In the genomic region with DNA sequence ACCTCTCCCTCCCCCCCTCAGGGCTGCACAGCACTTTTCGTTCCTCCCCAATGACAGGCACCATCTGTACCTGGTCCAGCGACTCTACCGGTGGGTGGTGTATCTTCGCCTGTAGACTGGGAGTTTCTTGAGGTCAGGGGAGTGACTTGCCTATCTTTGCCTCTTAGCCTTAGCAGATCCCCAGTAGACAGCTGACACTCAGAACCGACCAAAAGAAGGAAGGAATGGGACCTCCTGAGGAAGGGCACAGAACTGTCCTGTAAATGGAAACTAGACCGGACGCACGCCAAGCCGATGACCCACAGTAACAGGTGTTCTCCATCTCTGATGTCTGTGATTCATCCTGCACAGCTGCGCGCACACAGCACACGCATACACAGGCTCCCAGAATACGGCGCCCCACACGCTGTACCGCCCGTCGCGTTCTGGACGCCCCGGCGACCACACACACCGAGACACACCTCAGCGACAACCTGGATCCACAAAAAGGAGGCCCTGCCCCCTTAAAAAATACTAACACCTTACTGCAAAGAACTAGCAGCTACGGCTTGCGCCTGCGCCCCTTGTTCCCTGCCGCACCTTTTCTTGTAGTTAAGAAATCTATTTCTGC, we compare ENCODE assay signal across 8 cellular contexts. TPM values are rescaled to one million over a fixed set of nuclear protein-coding genes. Genes with fewer than 3 reads are reported as not detected.
DNase-seq lines count a peak whose midpoint lies in the region; ATAC-seq, FAIRE-seq and TF ChIP-seq lines count a peak whose summit lies in the region.

No MANE protein-coding gene starts in this region.

- no peaks in the 10 kb centered on the region for H3K9me2 ChIP-seq in SK-N-SH

- RAD21 ChIA-PET in GM12878 (lab: Charles Lee; ENCODE audit: unreplicated experiment): interaction anchor here (1.1 to 7.7 kb wide), 8 partner anchors 14 to 266 kb away, joined by 3 to 71 read pairs (median 14); a partner anchor contains a TSS

- 1% methylated on average over 27 of the region's 28 CpGs for WGBS in SK-N-SH (ENCODE audit: low lambda C conversion rate)
- 2% methylated on average over 28 of the region's 28 CpGs for WGBS in GM12878 (ENCODE audit: insufficient coverage, insufficient replicate concordance, low lambda C conversion rate, missing lambda C conversion rate)
- WGBS in smooth muscle cell (ENCODE audit: low lambda C conversion rate): under 1% methylated on average over 28 of the region's 28 CpGs

- H3K27ac Mint-ChIP-seq in immature natural killer cell: peak overlapping the region; percentile 2 to 85 (median 64)

- H3K4me1 ChIP-seq in SK-N-SH (ENCODE audit: control insufficient read depth in 1 of 2, insufficient read depth in 2 of 2, low read depth in 1 of 2, low read length in 1 of 2) (peaks cover 0 to 15% of the 10 kb centered on the region in 2 experiments; a peak in 1 of 4 replicates), GM12878 (ENCODE audit: control insufficient read depth, insufficient read depth, low read length) (no peaks in the 10 kb centered on the region), smooth muscle cell (ENCODE audit: low read depth) (peaks cover 7% of the 10 kb centered on the region)

- TF ChIP-seq CTCF in SK-N-SH (IDR thresholded peaks at IDR 0.05) (no peak), GM12878 (IDR thresholded peaks at IDR 0.05 in 2 of 3, conservative IDR thresholded peaks at IDR 0.05 in 1 of 3; ENCODE audit: control insufficient read depth in 2 of 3, extremely low read depth in 1 of 3, insufficient read depth in 1 of 3, low read depth in 3 of 3, low read length in 3 of 3) (peak in 2 of 3 experiments; percentile 10 to 14; a peak in 2 of 6 replicates), smooth muscle cell (IDR thresholded peaks at IDR 0.05; ENCODE audit: borderline replicate concordance, insufficient read depth, poor library complexity, severe bottlenecking) (no peak)

- H4K20me1 ChIP-seq in SK-N-SH (ENCODE audit: insufficient read depth): no peaks in the 10 kb centered on the region
- H4K20me1 ChIP-seq in GM12878 (ENCODE audit: control insufficient read depth, insufficient read depth): no peaks in the 10 kb centered on the region
- H4K20me1 ChIP-seq in smooth muscle cell (ENCODE audit: low read depth): no peaks in the 10 kb centered on the region

- peaks cover 32 to 40% of the 10 kb centered on the region in 2 donors for H3K4me1 Mint-ChIP-seq in immature natural killer cell

- H2AFZ ChIP-seq in SK-N-SH (ENCODE audit: low read depth) (peak overlapping the region; percentile 83; the same call in 1 of the 2 replicates), GM12878 (ENCODE audit: control insufficient read depth, low read depth, low read length) (peak overlapping the region; percentile 76), smooth muscle cell (ENCODE audit: low read depth) (peak overlapping the region; percentile 82)

- H3K27ac ChIP-seq in SK-N-SH (ENCODE audit: low read depth in 2 of 2, low read length in 1 of 2) (no peak overlapping the region), GM12878 (ENCODE audit: control insufficient read depth, insufficient read depth) (peak overlapping the region; percentile 88), smooth muscle cell (ENCODE audit: low read depth) (no peak overlapping the region)

- H3K4me3 ChIP-seq in SK-N-SH (ENCODE audit: low read depth in 2 of 2, low read length in 1 of 2) (peak overlapping the region; percentile 64 to 71), GM12878 (peak overlapping the region; percentile 90), smooth muscle cell (peak overlapping the region; percentile 75)

- SMC1A ChIA-PET in GM12878 (lab: Charles Lee; ENCODE audit: uncharacterized antibody, unreplicated experiment): interaction anchor here (0.8 to 9.7 kb wide), 5 partner anchors 9 to 70 kb away, joined by 4 to 254 read pairs (median 6); no protein-coding TSS in a partner anchor

- no peak for TF ChIP-seq RAD21 in SK-N-SH (IDR thresholded peaks at IDR 0.05; ENCODE audit: low read length)
- TF ChIP-seq RAD21 in GM12878 (IDR thresholded peaks at IDR 0.05; ENCODE audit: insufficient read depth, low read depth, low read length): no peak

- H3F3A ChIP-seq in SK-N-SH (replicated peaks; ENCODE audit: insufficient read depth) (no peaks in the 10 kb centered on the region), smooth muscle cell (ENCODE audit: low read depth) (no peaks in the 10 kb centered on the region)

- ATAC-seq in GM21360 (IDR thresholded peaks at IDR 0.05; ENCODE audit: unreplicated experiment): peak; percentile 51
- ATAC-seq in GM12878: peak; percentile 77

- peak overlapping the region; percentile 81 for H3K4me2 ChIP-seq in SK-N-SH
- H3K4me2 ChIP-seq in GM12878 (ENCODE audit: control insufficient read depth, insufficient read depth): peak overlapping the region; percentile 88
- peak overlapping the region; percentile 100 for H3K4me2 ChIP-seq in smooth muscle cell

- H3K36me3 ChIP-seq in SK-N-SH (replicated peaks in 1 of 2; ENCODE audit: control insufficient read depth in 1 of 2, insufficient read depth in 2 of 2, low read length in 1 of 2): no peaks in the 10 kb centered on the region
- H3K36me3 ChIP-seq in GM12878 (ENCODE audit: control insufficient read depth in 2 of 2, insufficient read depth in 2 of 2, low read length in 1 of 2): no peaks in the 10 kb centered on the region
- H3K36me3 ChIP-seq in smooth muscle cell (ENCODE audit: low read depth): no peaks in the 10 kb centered on the region

- H3K9ac ChIP-seq in SK-N-SH (no peak overlapping the region), GM12878 (ENCODE audit: control insufficient read depth, insufficient read depth, low read length) (peak overlapping the region; percentile 56; the same call in 1 of the 2 replicates), smooth muscle cell (ENCODE audit: low read depth) (no peak overlapping the region)

- peak; percentile 76 for TF ChIP-seq POLR2A in GM12878 (IDR thresholded peaks at IDR 0.05; ENCODE audit: low read depth, low read length)

- H3K9me3 Mint-ChIP-seq in immature natural killer cell: peaks cover 0 to 2% (median 0%) of the 10 kb centered on the region in 6 donors

- H3K4me3 Mint-ChIP-seq in immature natural killer cell: peak overlapping the region; percentile 89 to 93 (median 90)

- FAIRE-seq in GM12878 (lab: Jason Lieb, UNC): no peak

- H3K79me2 ChIP-seq in SK-N-SH (ENCODE audit: insufficient read depth) (no peaks in the 10 kb centered on the region), GM12878 (ENCODE audit: control insufficient read depth, insufficient read depth, low read length) (peaks cover 66% of the 10 kb centered on the region), smooth muscle cell (ENCODE audit: low read depth) (peaks cover 6% of the 10 kb centered on the region)

- CTCF ChIA-PET in SK-N-SH (lab: Yijun Ruan, JAX): interaction anchor here (2.7 kb wide), 1 partner anchor 20 kb away, joined by 7 read pairs; no protein-coding TSS in a partner anchor
- CTCF ChIA-PET in GM12878 (lab: Yijun Ruan, JAX): interaction anchor here (0.6 to 7.9 kb wide), 7 partner anchors 14 to 176 kb away, joined by 3 to 61 read pairs (median 7); no protein-coding TSS in a partner anchor

- peaks cover 0 to 4% (median 0%) of the 10 kb centered on the region in 3 donors for H3K36me3 Mint-ChIP-seq in immature natural killer cell

- no TSS peak for BruUV-seq in GM12878 (replicated peaks; lab: Mats Ljungman, UMichigan)

- no peak for TF ChIP-seq EP300 in SK-N-SH (IDR thresholded peaks at IDR 0.05; ENCODE audit: borderline replicate concordance in 1 of 2, low read depth in 1 of 2, low read length in 1 of 2)
- TF ChIP-seq EP300 in GM12878 (IDR thresholded peaks at IDR 0.05; ENCODE audit: borderline replicate concordance in 1 of 2, control insufficient read depth in 1 of 2, low read depth in 2 of 2, low read length in 2 of 2): 0 out of 4 replicates have a peak, but pooled peaks of 1 of the 2 experiments have one; percentile 32

- H3K27me3 Mint-ChIP-seq in immature natural killer cell (ENCODE audit: low read depth in 3 of 3): peaks cover 4 to 30% (median 8%) of the 10 kb centered on the region in 3 donors

- intact Hi-C loops in GM12878 (cut with micrococcal nuclease; ENCODE audit: unreplicated experiment): loop anchor here (5.0 kb wide), 1 partner anchor 171 kb away; no protein-coding TSS in a partner anchor

- POLR2A ChIA-PET in SK-N-SH (lab: Yijun Ruan, JAX) (interaction anchor here (0.7 to 0.9 kb wide), 2 partner anchors 17 to 40 kb away, joined by 3 to 4 read pairs; a partner anchor contains a TSS), GM12878 (lab: Charles Lee) (interaction anchor here (0.7 to 8.7 kb wide), 5 partner anchors 15 to 65 kb away, joined by 3 to 145 read pairs (median 21); no protein-coding TSS in a partner anchor)

- H3K27me3 ChIP-seq in SK-N-SH (ENCODE audit: insufficient read depth) (peaks cover 28% of the 10 kb centered on the region; the same call in 1 of the 2 replicates), GM12878 (replicated peaks in 1 of 2; ENCODE audit: control insufficient read depth in 2 of 2, insufficient read depth in 2 of 2, low read length in 1 of 2) (no peaks in the 10 kb centered on the region), smooth muscle cell (ENCODE audit: low read depth) (peaks cover 36% of the 10 kb centered on the region)

- in situ Hi-C loops in GM12878 (cut with MboI): no loop called here

- H3K9me3 ChIP-seq in SK-N-SH (no peaks in the 10 kb centered on the region), GM12878 (replicated peaks; ENCODE audit: control insufficient read depth, insufficient read depth, low read length) (peaks cover 2% of the 10 kb centered on the region; the same call in 2 of the 3 replicates), smooth muscle cell (replicated peaks; ENCODE audit: low read depth) (no peaks in the 10 kb centered on the region)

- DNase-seq in DMS53 (lab: John Stamatoyannopoulos, UW) (peak; percentile 83), HPDE6-E6E7 (ENCODE audit: extremely low spot score) (peak; percentile 74), SK-N-SH (peak; percentile 68), GM12878 (ENCODE audit: low read depth, low spot score) (peak; percentile 60), immature natural killer cell (peak; percentile 8 to 18 (median 15)), smooth muscle cell (lab: John Stamatoyannopoulos, UW; ENCODE audit: unreplicated experiment) (no peak), foreskin melanocyte (no peak)

RNA-seq across cellular contexts. Expression of a gene that starts 0.7 kb away (rescaled TPM):
- polyA plus RNA-seq in SK-N-SH (2012; rRNA removed) (0.29 and 0.33 TPM in 2 replicates), GM12878 (2011; rRNA removed) (14.9 and 15.8 TPM in 2 replicates), GM12878 (2014; fragmentation: Illumina TruSeq; extraction: Trizol) (10.2 and 10.3 TPM in 2 replicates), GM12878 (2014; fragmentation: Nextera tagmentation; extraction: Ambion mirVana) (1 to 10 TPM; 2.2 to 2.3 TPM), GM12878 (2014; rRNA removed) (8.0 and 8.6 TPM in 2 replicates), GM12878 (2016; fragmentation: Nextera tagmentation; extraction: Ambion mirVana) (1 to 10 TPM in 1 of 2 experiments, under 1 TPM in 1; 0.87 to 2.6 TPM), immature natural killer cell (1 to 10 TPM in 2 of 3 donors, under 1 TPM in 1; 0.98 to 1.4 (median 1.3) TPM), smooth muscle cell (1.2 and 1.8 TPM in 2 replicates)
- 0.33 and 0.58 TPM in 2 replicates for polyA plus RNA-seq in SK-N-SH (2012; cell fraction: cytosol; rRNA removed)
- 0.19 and 0.25 TPM in 2 replicates for polyA plus RNA-seq in SK-N-SH (2012; cell fraction: nucleus; rRNA removed)
- total RNA-seq in GM12878 (2013; cell fraction: nucleolus; rRNA removed): 8.1 and 9.1 TPM in 2 replicates
- total RNA-seq in GM12878 (2014; rRNA removed) (7.4 and 8.2 TPM in 2 replicates), GM12878 (2014; rRNA removed; fragmentation: Illumina TruSeq; extraction: Trizol) (7.6 TPM in 2 replicates), GM12878 (2021) (10.4 and 10.5 TPM in 2 replicates), smooth muscle cell (2.7 and 4.4 TPM in 2 replicates)
- polyA plus RNA-seq in GM12878 (2011; ENCODE audit: low read depth): 4.6 TPM
- 14.2 and 15.3 TPM in 2 replicates for polyA plus RNA-seq in GM12878 (2011; cell fraction: cytosol; rRNA removed)
- polyA plus RNA-seq in GM12878 (2011; cell fraction: nucleus; rRNA removed): 8.1 and 8.8 TPM in 2 replicates
- 6.8 and 9.1 TPM in 2 replicates for polyA plus RNA-seq in GM12878 (2012)
- polyA minus RNA-seq in GM12878 (2011; rRNA and poly(A)+ RNA removed): 16.4 and 18.6 TPM in 2 replicates
- polyA minus RNA-seq in GM12878 (2011; cell fraction: cytosol; rRNA and poly(A)+ RNA removed): 4.9 and 7.1 TPM in 2 replicates
- 4.0 and 7.4 TPM in 2 replicates for polyA minus RNA-seq in GM12878 (2011; cell fraction: nucleus; rRNA and poly(A)+ RNA removed)

RNA-seq across cellular contexts. Expression of a gene that starts 40.6 kb away (rescaled TPM):
- polyA plus RNA-seq in SK-N-SH (2012; rRNA removed) (24.2 and 31.1 TPM in 2 replicates), GM12878 (2011; rRNA removed) (74.9 and 97.8 TPM in 2 replicates), GM12878 (2014; fragmentation: Illumina TruSeq; extraction: Trizol) (64.0 and 68.8 TPM in 2 replicates), GM12878 (2014; fragmentation: Nextera tagmentation; extraction: Ambion mirVana) (10 to 100 TPM; 36.6 to 40.0 TPM), GM12878 (2014; rRNA removed) (30.5 and 43.2 TPM in 2 replicates), GM12878 (2016; fragmentation: Nextera tagmentation; extraction: Ambion mirVana) (10 to 100 TPM; 51.4 to 55.8 TPM), immature natural killer cell (10 to 100 TPM; 21.3 to 37.3 (median 28.5) TPM), smooth muscle cell (45.0 and 45.6 TPM in 2 replicates)
- 34.3 and 46.5 TPM in 2 replicates for polyA plus RNA-seq in SK-N-SH (2012; cell fraction: cytosol; rRNA removed)
- polyA plus RNA-seq in SK-N-SH (2012; cell fraction: nucleus; rRNA removed): 19.1 and 33.8 TPM in 2 replicates
- 195 and 208 TPM in 2 replicates for total RNA-seq in GM12878 (2013; cell fraction: nucleolus; rRNA removed)
- total RNA-seq in GM12878 (2014; rRNA removed) (29.2 and 33.1 TPM in 2 replicates), GM12878 (2014; rRNA removed; fragmentation: Illumina TruSeq; extraction: Trizol) (48.0 and 49.2 TPM in 2 replicates), GM12878 (2021) (30.2 and 33.5 TPM in 2 replicates), smooth muscle cell (40.9 and 58.2 TPM in 2 replicates)
- polyA plus RNA-seq in GM12878 (2011; ENCODE audit: low read depth): 59.5 TPM
- polyA plus RNA-seq in GM12878 (2011; cell fraction: cytosol; rRNA removed): 32.1 and 46.9 TPM in 2 replicates
- 23.3 and 24.2 TPM in 2 replicates for polyA plus RNA-seq in GM12878 (2011; cell fraction: nucleus; rRNA removed)
- 40.3 and 59.5 TPM in 2 replicates for polyA plus RNA-seq in GM12878 (2012)
- polyA minus RNA-seq in GM12878 (2011; rRNA and poly(A)+ RNA removed): 54.1 and 74.5 TPM in 2 replicates
- 11.1 and 13.7 TPM in 2 replicates for polyA minus RNA-seq in GM12878 (2011; cell fraction: cytosol; rRNA and poly(A)+ RNA removed)
- polyA minus RNA-seq in GM12878 (2011; cell fraction: nucleus; rRNA and poly(A)+ RNA removed): 59.0 and 77.2 TPM in 2 replicates

Comparison
In these comparisons a context has a peak if more than half of its experiments do, and no peak if none do; other contexts are left out.
1. DNase-seq: peak in DMS53 (single experiment), HPDE6-E6E7 (single experiment), SK-N-SH (single experiment), GM12878 (single experiment) and immature natural killer cell (3 of 3); none in smooth muscle cell (single experiment) and foreskin melanocyte (single experiment).
2. CTCF ChIP-seq: peak in GM12878 (2 of 3); none in SK-N-SH (single experiment) and smooth muscle cell (single experiment).
3. Peak in every context shown above with its lines, with median percentiles within 50 percentile points of each other: H2AFZ ChIP-seq, H3K4me2 ChIP-seq and H3K4me3 ChIP-seq.